24 cellular contexts compared by ENCODE assay signal in genomic region chr17:81914103-81914850, GRCh38.
"Had no signal": no experiment of that assay in that cellular context is flagged by ENCODE, and none has a peak within 500 bp of the region (broad histone marks: within the 10 kb centered on the region; RNA-seq: fewer than 3 reads in every experiment).

No MANE protein-coding gene starts in this region.

- H3K9me3 Mint-ChIP-seq: central memory CD8-positive, alpha-beta T cell; memory B cell; mesothelial cell of epicardium; nephron; stimulated activated naive B cell treated with anti-CD40 and anti-IgM and Interleukin-4, amounts not matched to agents 10 μg/mL and 1 μg/mL and 100 μg/mL, for 72 hours; stimulated activated naive CD8-positive, alpha-beta T cell treated with anti-CD3 and anti-CD28 coated beads, Interleukin-15, amount 100 ng/mL, for 72 hours had no signal

- H3K4me3 ChIP-seq: dorsolateral prefrontal cortex, hepatocyte, left ventricle myocardium inferior, lower lobe of right lung, ovary, spleen, testis, tibial nerve had no signal

- H3K9me3 ChIP-seq: left ventricle myocardium inferior, lower lobe of right lung, ovary, spleen, testis, tibial nerve had no signal

- H3K36me3 ChIP-seq: ovary had no signal

- H3K27me3 ChIP-seq: dorsolateral prefrontal cortex, hepatocyte, ovary, spleen, testis, tibial nerve had no signal

- H3K27ac ChIP-seq: dorsolateral prefrontal cortex, hepatocyte, left ventricle myocardium inferior, lower lobe of right lung, ovary, spleen, testis, tibial nerve had no signal

- H3K27me3 Mint-ChIP-seq: central memory CD8-positive, alpha-beta T cell; memory B cell; stimulated activated naive B cell treated with anti-CD40 and anti-IgM and Interleukin-4, amounts not matched to agents 10 μg/mL and 1 μg/mL and 100 μg/mL, for 72 hours; stimulated activated naive CD8-positive, alpha-beta T cell treated with anti-CD3 and anti-CD28 coated beads, Interleukin-15, amount 100 ng/mL, for 72 hours had no signal

- H3K4me2 ChIP-seq: hepatocyte had no signal

- H3K27ac Mint-ChIP-seq: memory B cell; mesothelial cell of epicardium; nephron; stimulated activated naive B cell treated with anti-CD40 and anti-IgM and Interleukin-4, amounts not matched to agents 10 μg/mL and 1 μg/mL and 100 μg/mL, for 72 hours; stimulated activated naive CD8-positive, alpha-beta T cell treated with anti-CD3 and anti-CD28 coated beads, Interleukin-15, amount 100 ng/mL, for 72 hours had no signal

- ATAC-seq: left cardiac atrium; lower lobe of right lung; right cardiac atrium; stimulated activated naive B cell treated with anti-CD40 and anti-IgM and Interleukin-4, amounts not matched to agents 10 μg/mL and 1 μg/mL and 100 μg/mL, for 72 hours; stimulated activated naive CD8-positive, alpha-beta T cell treated with anti-CD3 and anti-CD28 coated beads, Interleukin-15, amount 100 ng/mL, for 72 hours had no signal

- DNase-seq: cortex of kidney; dorsolateral prefrontal cortex; effector CD8-positive, alpha-beta T cell; foreskin melanocyte; head of caudate nucleus; kidney; left cardiac atrium; left ventricle myocardium inferior; lower lobe of right lung; ovary; right cardiac atrium; spleen; stimulated activated CD4-positive, alpha-beta T cell treated with anti-CD3 and anti-CD28 coated beads, Interleukin-15, amount 100 ng/mL, for 24 hours; stimulated activated CD4-positive, alpha-beta T cell treated with anti-CD3 and anti-CD28 coated beads, Interleukin-1b, Interleukin-23, amount 100 ng/mL, for 48 hours; stimulated activated CD4-positive, alpha-beta T cell treated with anti-CD3 and anti-CD28 coated beads, Interleukin-4, amount 100 ng/mL, for 4 hours; stimulated activated naive B cell treated with anti-CD40 and anti-IgM and Interleukin-4, amounts not matched to agents 10 μg/mL and 1 μg/mL and 100 μg/mL, for 72 hours; stimulated activated naive CD8-positive, alpha-beta T cell treated with anti-CD3 and anti-CD28 coated beads, Interleukin-15, amount 100 ng/mL, for 72 hours; testis had no signal

- H2AFZ ChIP-seq: hepatocyte had no signal

- H3K4me3 Mint-ChIP-seq: memory B cell; mesothelial cell of epicardium; stimulated activated naive B cell treated with anti-CD40 and anti-IgM and Interleukin-4, amounts not matched to agents 10 μg/mL and 1 μg/mL and 100 μg/mL, for 72 hours; stimulated activated naive CD8-positive, alpha-beta T cell treated with anti-CD3 and anti-CD28 coated beads, Interleukin-15, amount 100 ng/mL, for 72 hours had no signal
